Comparison of ENCODE assay signal across 2 cellular contexts in the genomic region with DNA sequence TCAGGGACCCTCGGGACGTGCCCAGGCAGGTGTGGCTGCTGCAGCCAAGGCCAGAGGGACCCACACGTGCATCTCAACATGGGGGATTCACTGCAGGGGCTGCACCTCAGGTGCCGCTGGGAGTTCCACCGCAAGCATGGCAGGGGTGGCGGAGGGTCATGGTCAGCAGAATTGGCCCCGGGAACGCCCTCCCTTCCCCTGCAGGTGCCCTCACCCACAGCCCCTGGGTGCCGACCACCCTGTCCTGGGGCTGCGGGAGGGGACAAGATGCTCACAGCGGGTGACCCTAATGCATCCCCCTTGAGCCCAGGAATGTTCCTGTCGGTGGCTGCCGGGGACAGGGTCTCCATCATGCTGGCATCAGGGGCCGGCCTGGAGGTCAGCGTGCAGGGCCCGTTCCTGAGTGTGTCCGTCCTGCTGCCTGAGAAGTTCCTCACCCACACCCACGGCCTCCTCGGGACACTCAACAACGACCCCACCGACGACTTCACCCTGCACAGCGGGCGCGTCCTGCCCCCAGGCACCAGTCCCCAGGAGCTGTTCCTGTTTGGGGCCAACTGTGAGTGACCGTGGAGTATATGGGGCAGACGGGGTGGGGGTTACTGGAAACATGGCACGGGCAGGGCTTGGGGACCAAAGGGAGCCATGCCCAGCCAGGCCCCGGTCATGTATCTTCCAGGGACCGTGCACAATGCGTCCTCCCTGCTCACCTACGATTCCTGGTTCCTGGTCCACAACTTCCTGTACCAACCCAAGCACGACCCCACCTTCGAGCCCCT.
TF ChIP-seq lines count a peak whose summit lies in the region.

No MANE protein-coding gene starts in this region.

TF ChIP-seq in SK-N-SH, 30 proteins besides CTCF, POLR2A, EP300 and RAD21 (continued from another document):
- no peak for TF ChIP-seq REST (IDR thresholded peaks at IDR 0.05; ENCODE audit: low read depth, low read length)
- no peak for TF ChIP-seq EZH2phosphoT487 (IDR thresholded peaks at IDR 0.05; ENCODE audit: borderline replicate concordance, low read depth)
- TF ChIP-seq POLR2AphosphoS5 (IDR thresholded peaks at IDR 0.05; ENCODE audit: low read depth, low read length), result no peak
- no peak for TF ChIP-seq FOXM1 (IDR thresholded peaks at IDR 0.05; ENCODE audit: low read depth)
- TF ChIP-seq TCF12 (IDR thresholded peaks at IDR 0.05), result no peak
- no peak for TF ChIP-seq NFIC (IDR thresholded peaks at IDR 0.05; ENCODE audit: borderline replicate concordance)
- TF ChIP-seq, protein P1, sequence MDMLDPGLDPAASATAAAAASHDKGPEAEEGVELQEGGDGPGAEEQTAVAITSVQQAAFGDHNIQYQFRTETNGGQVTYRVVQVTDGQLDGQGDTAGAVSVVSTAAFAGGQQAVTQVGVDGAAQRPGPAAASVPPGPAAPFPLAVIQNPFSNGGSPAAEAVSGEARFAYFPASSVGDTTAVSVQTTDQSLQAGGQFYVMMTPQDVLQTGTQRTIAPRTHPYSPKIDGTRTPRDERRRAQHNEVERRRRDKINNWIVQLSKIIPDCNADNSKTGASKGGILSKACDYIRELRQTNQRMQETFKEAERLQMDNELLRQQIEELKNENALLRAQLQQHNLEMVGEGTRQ (IDR thresholded peaks at IDR 0.05; ENCODE audit: borderline replicate concordance, low read depth, low read length), result no peak

TF ChIP-seq in SK-N-SH treated with all-trans-retinoic acid at 6 μM for 48 hours, 23 proteins besides CTCF, POLR2A, EP300 and RAD21 (continued from another document):
- TF ChIP-seq CREB5 (CRISPR knock-in tag; IDR thresholded peaks at IDR 0.05; ENCODE audit: low read depth) (no peak), ZNF70 (CRISPR knock-in tag; IDR thresholded peaks at IDR 0.05) (no peak), CSDC2 (CRISPR knock-in tag; IDR thresholded peaks at IDR 0.05) (no peak), ZC3H10 (CRISPR knock-in tag; IDR thresholded peaks at IDR 0.05) (no peak), SNAI2 (CRISPR knock-in tag; IDR thresholded peaks at IDR 0.05) (no peak), ZFP30 (CRISPR knock-in tag; IDR thresholded peaks at IDR 0.05) (no peak), ZNF565 (CRISPR knock-in tag; conservative IDR thresholded peaks at IDR 0.05; ENCODE audit: low read depth) (no peak), ARNTL (CRISPR knock-in tag; IDR thresholded peaks at IDR 0.05; ENCODE audit: borderline replicate concordance, low read depth) (no peak), OSR1 (CRISPR knock-in tag; IDR thresholded peaks at IDR 0.05) (no peak), ZFP3 (CRISPR knock-in tag; IDR thresholded peaks at IDR 0.05) (no peak), TOX (CRISPR knock-in tag; IDR thresholded peaks at IDR 0.05; ENCODE audit: borderline replicate concordance) (no peak), GLIS3 (CRISPR knock-in tag; IDR thresholded peaks at IDR 0.05) (no peak), ESRRG (CRISPR knock-in tag; IDR thresholded peaks at IDR 0.05) (no peak)
- TF ChIP-seq, protein P2, sequence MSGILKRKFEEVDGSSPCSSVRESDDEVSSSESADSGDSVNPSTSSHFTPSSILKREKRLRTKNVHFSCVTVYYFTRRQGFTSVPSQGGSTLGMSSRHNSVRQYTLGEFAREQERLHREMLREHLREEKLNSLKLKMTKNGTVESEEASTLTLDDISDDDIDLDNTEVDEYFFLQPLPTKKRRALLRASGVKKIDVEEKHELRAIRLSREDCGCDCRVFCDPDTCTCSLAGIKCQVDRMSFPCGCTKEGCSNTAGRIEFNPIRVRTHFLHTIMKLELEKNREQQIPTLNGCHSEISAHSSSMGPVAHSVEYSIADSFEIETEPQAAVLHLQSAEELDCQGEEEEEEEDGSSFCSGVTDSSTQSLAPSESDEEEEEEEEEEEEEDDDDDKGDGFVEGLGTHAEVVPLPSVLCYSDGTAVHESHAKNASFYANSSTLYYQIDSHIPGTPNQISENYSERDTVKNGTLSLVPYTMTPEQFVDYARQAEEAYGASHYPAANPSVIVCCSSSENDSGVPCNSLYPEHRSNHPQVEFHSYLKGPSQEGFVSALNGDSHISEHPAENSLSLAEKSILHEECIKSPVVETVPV (CRISPR knock-in tag; IDR thresholded peaks at IDR 0.05), result no peak
- TF ChIP-seq, protein P3, sequence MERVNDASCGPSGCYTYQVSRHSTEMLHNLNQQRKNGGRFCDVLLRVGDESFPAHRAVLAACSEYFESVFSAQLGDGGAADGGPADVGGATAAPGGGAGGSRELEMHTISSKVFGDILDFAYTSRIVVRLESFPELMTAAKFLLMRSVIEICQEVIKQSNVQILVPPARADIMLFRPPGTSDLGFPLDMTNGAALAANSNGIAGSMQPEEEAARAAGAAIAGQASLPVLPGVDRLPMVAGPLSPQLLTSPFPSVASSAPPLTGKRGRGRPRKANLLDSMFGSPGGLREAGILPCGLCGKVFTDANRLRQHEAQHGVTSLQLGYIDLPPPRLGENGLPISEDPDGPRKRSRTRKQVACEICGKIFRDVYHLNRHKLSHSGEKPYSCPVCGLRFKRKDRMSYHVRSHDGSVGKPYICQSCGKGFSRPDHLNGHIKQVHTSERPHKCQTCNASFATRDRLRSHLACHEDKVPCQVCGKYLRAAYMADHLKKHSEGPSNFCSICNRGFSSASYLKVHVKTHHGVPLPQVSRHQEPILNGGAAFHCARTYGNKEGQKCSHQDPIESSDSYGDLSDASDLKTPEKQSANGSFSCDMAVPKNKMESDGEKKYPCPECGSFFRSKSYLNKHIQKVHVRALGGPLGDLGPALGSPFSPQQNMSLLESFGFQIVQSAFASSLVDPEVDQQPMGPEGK (CRISPR knock-in tag; IDR thresholded peaks at IDR 0.05; ENCODE audit: borderline replicate concordance), result no peak
